Comparison of ENCODE assay signal across 8 cellular contexts in genomic region chrX:135973548-135974278, GRCh38. TPM values are rescaled to one million over a fixed set of nuclear protein-coding genes. Genes with fewer than 3 reads are reported as not detected.
A peak's percentile ranks its signal among the peaks of the same experiment; 100 is the strongest.
DNase-seq lines count a peak whose midpoint lies in the region; ATAC-seq and TF ChIP-seq lines count a peak whose summit lies in the region.

MMGT1 (minus strand) TSS chrX:135973988; CDS start chrX:135973675, 313 bp downstream.

- no peak for TF ChIP-seq EP300 in gastroesophageal sphincter (IDR thresholded peaks at IDR 0.05)

- 15% methylated on average over 19 of the region's 65 CpGs; no CpG with 5 or more reads in 1 of the 2 donors for WGBS in gastroesophageal sphincter (ENCODE audit: low coverage in 1 of 2), 2 donors

- H3K4me3 ChIP-seq in gastroesophageal sphincter (peak within 1 kb of the TSS; percentile 70 to 99), neutrophil (ENCODE audit: low read depth in 1 of 2, low read length in 1 of 2) (peak within 1 kb of the TSS; percentile 74 to 86)

- H3K27me3 ChIP-seq in gastroesophageal sphincter (no peaks in the 10 kb centered on the region), neutrophil (no peaks in the 10 kb centered on the region)

- H3K4me1 ChIP-seq in gastroesophageal sphincter, result peaks cover 0 to 26% (median 0%) of the 10 kb centered on the region in 3 donors
- H3K4me1 ChIP-seq in neutrophil (ENCODE audit: control insufficient read depth in 1 of 2, insufficient read depth in 1 of 2, low read depth in 1 of 2, low read length in 1 of 2), result peaks cover 8 to 20% of the 10 kb centered on the region in 2 experiments

- intact Hi-C loops in activated naive CD4-positive, alpha-beta T cell treated with anti-CD3 and anti-CD28 coated beads for 36 hours (cut with micrococcal nuclease), result loop anchor here (1.0 to 10.0 kb wide), 5 partner anchors 12 to 941 kb away; partner anchors contain the start of genes FHL1, HTATSF1, INTS6L and SLC9A6

- POLR2A ChIA-PET in HEK293T (lab: Yijun Ruan, JAX), result interaction anchor here (0.6 to 1.6 kb wide), 5 partner anchors 13 to 458 kb away, joined by 3 to 7 read pairs (median 4); no protein-coding TSS in a partner anchor

- H3K4me3 Mint-ChIP-seq in activated naive CD4-positive, alpha-beta T cell treated with anti-CD3 and anti-CD28 coated beads for 36 hours, result peak within 1 kb of the TSS; percentile 95

- ATAC-seq in gastroesophageal sphincter, result peak; percentile 89

- peak; percentile 73 for DNase-seq in GDM1 (lab: John Stamatoyannopoulos, UW)
- peak; percentile 93 for DNase-seq in HEK293T (ENCODE audit: extremely low spot score)
- DNase-seq in NAMALWA (ENCODE audit: low spot score), result peak; percentile 84
- DNase-seq in SK-N-DZ (ENCODE audit: low spot score), result peak; percentile 85
- peak; percentile 84 for DNase-seq in activated naive CD4-positive, alpha-beta T cell treated with anti-CD3 and anti-CD28 coated beads for 36 hours

- no peaks in the 10 kb centered on the region for H3K36me3 Mint-ChIP-seq in activated naive CD4-positive, alpha-beta T cell treated with anti-CD3 and anti-CD28 coated beads for 36 hours (ENCODE audit: low read depth)

- peak in 1 of 2 donors; percentile 45 for TF ChIP-seq POLR2A in gastroesophageal sphincter (IDR thresholded peaks at IDR 0.05)

- H3K27ac Mint-ChIP-seq in activated naive CD4-positive, alpha-beta T cell treated with anti-CD3 and anti-CD28 coated beads for 36 hours, result peak within 1 kb of the TSS; percentile 92

- H3K27ac ChIP-seq in gastroesophageal sphincter, result peak within 1 kb of the TSS; percentile 85 to 98 (median 90)
- H3K27ac ChIP-seq in neutrophil, result peak within 1 kb of the TSS; percentile 90

- H3K27me3 Mint-ChIP-seq in activated naive CD4-positive, alpha-beta T cell treated with anti-CD3 and anti-CD28 coated beads for 36 hours (ENCODE audit: low read depth), result no peaks in the 10 kb centered on the region

- peaks cover 23% of the 10 kb centered on the region for H3K4me1 Mint-ChIP-seq in activated naive CD4-positive, alpha-beta T cell treated with anti-CD3 and anti-CD28 coated beads for 36 hours (ENCODE audit: low read depth)

- CTCF ChIA-PET in HEK293T (lab: Yijun Ruan, JAX), result no interaction called here
- CTCF ChIA-PET in activated naive CD4-positive, alpha-beta T cell treated with anti-CD3 and anti-CD28 coated beads for 36 hours (lab: Charles Lee), result interaction anchor here (0.5 to 1.0 kb wide), 2 partner anchors 10 to 67 kb away, joined by 3 to 4 read pairs; no protein-coding TSS in a partner anchor

- TF ChIP-seq CTCF in gastroesophageal sphincter (IDR thresholded peaks at IDR 0.05) (peak in 2 of 4 experiments; percentile 9 to 28), neutrophil (IDR thresholded peaks at IDR 0.05) (no peak), subcutaneous adipose tissue (IDR thresholded peaks at IDR 0.05; ENCODE audit: low read depth) (no peak)

- no peaks in the 10 kb centered on the region for H3K9me3 Mint-ChIP-seq in activated naive CD4-positive, alpha-beta T cell treated with anti-CD3 and anti-CD28 coated beads for 36 hours

- no peaks in the 10 kb centered on the region for H3K36me3 ChIP-seq in gastroesophageal sphincter
- no peaks in the 10 kb centered on the region for H3K36me3 ChIP-seq in neutrophil

- H3K9me3 ChIP-seq in gastroesophageal sphincter (no peaks in the 10 kb centered on the region), neutrophil (no peaks in the 10 kb centered on the region)

TF ChIP-seq in HEK293T, 16 proteins besides CTCF, POLR2A, EP300 and RAD21:
- peak; percentile 36; the same call in 1 of the 2 replicates for TF ChIP-seq ELF4 (IDR thresholded peaks at IDR 0.05)
- no peak for TF ChIP-seq HDGF (IDR thresholded peaks at IDR 0.05; ENCODE audit: borderline replicate concordance)
- TF ChIP-seq FOXM1 (IDR thresholded peaks at IDR 0.05; ENCODE audit: borderline replicate concordance), result no peak
- no peak for TF ChIP-seq SP1 (IDR thresholded peaks at IDR 0.05)
- TF ChIP-seq BHLHE40 (IDR thresholded peaks at IDR 0.05; ENCODE audit: borderline replicate concordance), result no peak
- TF ChIP-seq FOXA1 (IDR thresholded peaks at IDR 0.05), result no peak
- TF ChIP-seq FOXK2 (IDR thresholded peaks at IDR 0.05), result no peak
- TF ChIP-seq ZNF384 (IDR thresholded peaks at IDR 0.05), result no peak
- no peak for TF ChIP-seq ARNT (IDR thresholded peaks at IDR 0.05)
- TF ChIP-seq CTBP1 (IDR thresholded peaks at IDR 0.05; ENCODE audit: borderline replicate concordance), result no peak
- no peak for TF ChIP-seq PKNOX1 (IDR thresholded peaks at IDR 0.05)
- TF ChIP-seq L3MBTL2 (conservative IDR thresholded peaks at IDR 0.05), result no peak
- 0 out of 2 replicates have a peak, but pooled peaks have one; percentile 31 for TF ChIP-seq NFRKB (IDR thresholded peaks at IDR 0.05)
- no peak for TF ChIP-seq SUZ12 (IDR thresholded peaks at IDR 0.05)
- peak; percentile 65; the same call in 1 of the 2 replicates for TF ChIP-seq TARDBP (IDR thresholded peaks at IDR 0.05)
- no peak for TF ChIP-seq LEF1 (IDR thresholded peaks at IDR 0.05; ENCODE audit: borderline replicate concordance)
TF ChIP-seq in HEK293T: peak in this region for 3.

RNA-seq across cellular contexts. Expression of gene MMGT1, which starts in this region (rescaled TPM):
- polyA plus RNA-seq in SK-N-DZ (2014; cell fraction: cytosol; rRNA removed), result 19.6 and 20.1 TPM in 2 replicates
- 6.0 and 8.1 TPM in 2 replicates for polyA plus RNA-seq in SK-N-DZ (2014; cell fraction: nucleus; rRNA removed)
- 10 to 100 TPM; 17.0 to 17.1 TPM for total RNA-seq in activated naive CD4-positive, alpha-beta T cell treated with anti-CD3 and anti-CD28 coated beads for 36 hours
- total RNA-seq in gastroesophageal sphincter (10 to 100 TPM; 33.0 to 43.9 (median 40.6) TPM), subcutaneous adipose tissue (10 to 100 TPM; 30.5 to 55.6 (median 35.5) TPM)

Comparison
In these comparisons a context has a peak if more than half of its experiments do, and no peak if none do; other contexts are left out.
1. Peak in every context shown above with its lines: DNase-seq, ATAC-seq, H3K4me3 ChIP-seq and H3K27ac ChIP-seq.